Comparison of ENCODE assay signal across 17 cellular contexts in the genomic region with DNA sequence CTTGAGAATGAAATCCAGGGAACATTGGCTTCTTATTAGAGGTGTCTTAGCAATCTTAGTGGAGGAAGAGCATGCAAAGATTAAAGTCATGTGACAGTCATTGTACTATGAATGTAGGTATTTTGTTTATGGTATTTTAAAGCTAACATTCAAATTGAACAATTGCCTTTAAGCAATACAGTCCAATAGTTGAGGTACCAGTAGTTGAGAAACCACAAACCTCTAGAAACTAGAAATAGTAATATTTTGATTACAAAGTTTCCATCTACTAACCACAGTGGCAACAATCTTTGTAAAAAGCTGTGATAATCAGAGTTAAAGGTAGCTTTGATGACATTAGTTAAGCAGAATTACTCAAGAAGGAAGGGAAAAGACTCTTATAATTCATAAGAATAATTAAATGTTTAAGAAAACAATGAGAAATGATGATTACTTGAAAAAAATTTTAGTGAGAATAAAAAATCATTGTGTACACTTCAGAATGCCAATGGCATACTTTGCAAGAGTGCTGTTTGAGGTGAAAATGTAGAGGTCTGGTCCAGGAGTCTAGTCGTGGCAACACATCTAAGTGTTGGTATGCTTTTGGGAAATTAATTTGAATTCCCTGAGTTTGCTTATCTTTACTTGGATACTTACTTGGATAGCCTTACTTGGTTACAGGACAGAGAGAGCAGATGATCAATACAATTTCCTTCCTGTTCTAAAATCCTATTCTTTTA.
DNase-seq lines count a peak whose midpoint lies in the region; ATAC-seq and TF ChIP-seq lines count a peak whose summit lies in the region.
"Had no signal": no experiment of that assay in that cellular context is flagged by ENCODE, and none has a peak within 500 bp of the region (broad histone marks: within the 10 kb centered on the region; RNA-seq: fewer than 3 reads in every experiment).

No MANE protein-coding gene starts in this region.

- H3K36me3 ChIP-seq in psoas muscle (ENCODE audit: insufficient read depth in 1 of 2, low read depth in 1 of 2): no peaks in the 10 kb centered on the region
- H3K36me3 ChIP-seq in gastrocnemius medialis: no peaks in the 10 kb centered on the region
- H3K36me3 ChIP-seq: colonic mucosa, SJCRH30, tibial nerve, WERI-Rb-1 had no signal

- no peaks in the 10 kb centered on the region for H3K4me1 ChIP-seq in psoas muscle
- no peaks in the 10 kb centered on the region for H3K4me1 ChIP-seq in gastrocnemius medialis
- H3K4me1 ChIP-seq: colonic mucosa, SJCRH30 had no signal

- in situ Hi-C loops in gastrocnemius medialis (cut with MboI; ENCODE audit: low sequenced_read_pairs in 4 of 4): no loop called here

- no peaks in the 10 kb centered on the region for H3K9me3 Mint-ChIP-seq in endothelial cell (ENCODE audit: unreplicated experiment)

- no peaks in the 10 kb centered on the region for H3K27me3 Mint-ChIP-seq in endothelial cell (ENCODE audit: unreplicated experiment)

- intact Hi-C loops in psoas muscle (cut with DNase I) (no loop called here), gastrocnemius medialis (cut with DNase I; ENCODE audit: low total_unique reads) (no loop called here)

- H3K27ac ChIP-seq in psoas muscle: no peak overlapping the region
- no peak overlapping the region for H3K27ac ChIP-seq in gastrocnemius medialis
- H3K27ac ChIP-seq: colonic mucosa, SJCRH30, tibial nerve, WERI-Rb-1 had no signal

- DNase-seq in NCI-H1436 (lab: John Stamatoyannopoulos, UW): no peak
- no peak for DNase-seq in psoas muscle
- DNase-seq in endothelial cell (ENCODE audit: low spot score): no peak
- no peak for DNase-seq in gastrocnemius medialis
- DNase-seq: colonic mucosa; COR-L47; mesenchymal stem cell; NCI-H187 treated with DMSO at 0.1 percent for 48 hours; SJCRH30; stimulated activated CD4-positive, alpha-beta T cell treated with anti-CD3 and anti-CD28 coated beads, Interleukin-12 subunit alpha, Interleukin-12 subunit beta, amount 100 ng/mL, for 4 hours; WERI-Rb-1 had no signal

- no peaks in the 10 kb centered on the region for H3K27me3 ChIP-seq in psoas muscle (ENCODE audit: insufficient read depth in 3 of 3, low read length in 2 of 3)
- no peaks in the 10 kb centered on the region for H3K27me3 ChIP-seq in gastrocnemius medialis
- H3K27me3 ChIP-seq: colonic mucosa, SJCRH30, tibial nerve had no signal

- WGBS in psoas muscle, 3 donors: 58 to 74% (median 66%) methylated on average over 1 of the region's 1 CpG

- H3K4me3 ChIP-seq in psoas muscle: no peak overlapping the region
- H3K4me3 ChIP-seq in gastrocnemius medialis: no peak overlapping the region
- H3K4me3 ChIP-seq: colonic mucosa, SJCRH30, tibial nerve had no signal

- no peak overlapping the region for H3K4me3 Mint-ChIP-seq in endothelial cell (ENCODE audit: unreplicated experiment)

- H3K36me3 Mint-ChIP-seq in endothelial cell (ENCODE audit: low read depth, unreplicated experiment): no peaks in the 10 kb centered on the region

- no peak for TF ChIP-seq POLR2A in gastrocnemius medialis (IDR thresholded peaks at IDR 0.05)

- peaks cover 4% of the 10 kb centered on the region for H3K4me1 Mint-ChIP-seq in endothelial cell (ENCODE audit: unreplicated experiment)

- peak; percentile 94 for ATAC-seq in GM18498 (IDR thresholded peaks at IDR 0.05; ENCODE audit: unreplicated experiment)
- ATAC-seq in GM19395 (IDR thresholded peaks at IDR 0.05; ENCODE audit: unreplicated experiment): peak; percentile 93
- peak; percentile 77 for ATAC-seq in HG02610 (IDR thresholded peaks at IDR 0.05; ENCODE audit: unreplicated experiment)
- peak; percentile 97 for ATAC-seq in HG03159 (IDR thresholded peaks at IDR 0.05; ENCODE audit: unreplicated experiment)
- ATAC-seq in psoas muscle: no peak
- no peak for ATAC-seq in gastrocnemius medialis
- ATAC-seq: HCT116 had no signal

- no peak for TF ChIP-seq CTCF in psoas muscle (IDR thresholded peaks at IDR 0.05)
- no peak for TF ChIP-seq CTCF in endothelial cell (IDR thresholded peaks at IDR 0.05; ENCODE audit: unreplicated experiment)
- TF ChIP-seq CTCF in gastrocnemius medialis (IDR thresholded peaks at IDR 0.05 in 4 of 5, conservative IDR thresholded peaks at IDR 0.05 in 1 of 5): no peak

- no peaks in the 10 kb centered on the region for H3K9me3 ChIP-seq in psoas muscle
- H3K9me3 ChIP-seq in gastrocnemius medialis: no peaks in the 10 kb centered on the region
- H3K9me3 ChIP-seq: colonic mucosa, SJCRH30, tibial nerve had no signal

- no peak overlapping the region for H3K27ac Mint-ChIP-seq in endothelial cell (ENCODE audit: unreplicated experiment)

Comparison
In these comparisons a context has a peak if more than half of its experiments do, and no peak if none do; other contexts are left out.
1. ATAC-seq: peak in GM18498 (single experiment), GM19395 (single experiment), HG02610 (single experiment) and HG03159 (single experiment); none in psoas muscle (0 of 4) and gastrocnemius medialis (0 of 2).